Comparison of ENCODE assay signal across 1 cellular context in the genomic region with DNA sequence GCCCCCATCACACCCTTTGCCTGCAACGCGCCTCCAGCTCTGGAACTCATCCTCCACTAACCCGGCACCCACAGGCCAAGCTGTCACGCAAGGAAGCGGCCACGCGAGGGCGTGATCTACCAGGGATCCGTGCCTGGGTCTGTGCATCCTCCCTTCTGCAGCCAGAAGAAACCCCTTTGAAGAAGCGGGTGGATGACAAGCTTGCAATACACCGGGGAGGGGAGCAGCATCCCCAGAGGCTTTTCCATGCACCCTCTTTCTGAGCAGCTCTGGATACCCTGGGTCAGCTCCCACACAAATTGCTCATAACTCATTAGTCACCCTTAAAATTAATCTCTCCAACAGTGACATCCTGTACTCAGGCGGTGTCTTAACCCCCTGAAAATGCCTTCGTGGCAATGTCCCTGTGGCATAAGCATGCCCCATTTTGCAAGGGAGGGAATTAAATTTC.
TF ChIP-seq lines count a peak whose summit lies in the region.

No MANE protein-coding gene starts in this region.

TF ChIP-seq in WTC11, 78 proteins besides CTCF, POLR2A, EP300 and RAD21 (continued from another document):
- TF ChIP-seq PREB (CRISPR knock-in tag; IDR thresholded peaks at IDR 0.05; ENCODE audit: borderline replicate concordance) (no peak), ZNF121 (CRISPR knock-in tag; IDR thresholded peaks at IDR 0.05) (no peak)
- TF ChIP-seq, protein P1, sequence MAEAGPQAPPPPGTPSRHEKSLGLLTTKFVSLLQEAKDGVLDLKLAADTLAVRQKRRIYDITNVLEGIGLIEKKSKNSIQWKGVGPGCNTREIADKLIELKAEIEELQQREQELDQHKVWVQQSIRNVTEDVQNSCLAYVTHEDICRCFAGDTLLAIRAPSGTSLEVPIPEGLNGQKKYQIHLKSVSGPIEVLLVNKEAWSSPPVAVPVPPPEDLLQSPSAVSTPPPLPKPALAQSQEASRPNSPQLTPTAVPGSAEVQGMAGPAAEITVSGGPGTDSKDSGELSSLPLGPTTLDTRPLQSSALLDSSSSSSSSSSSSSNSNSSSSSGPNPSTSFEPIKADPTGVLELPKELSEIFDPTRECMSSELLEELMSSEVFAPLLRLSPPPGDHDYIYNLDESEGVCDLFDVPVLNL (CRISPR knock-in tag; IDR thresholded peaks at IDR 0.05; ENCODE audit: borderline replicate concordance, low read depth) = no peak
TF ChIP-seq in WTC11: peak in this region for 0.
